Comparison of ENCODE assay signal across 31 cellular contexts in genomic region chr11:17642370-17642769, GRCh38.
"Had no signal": no experiment of that assay in that cellular context is flagged by ENCODE, and none has a peak within 500 bp of the region (broad histone marks: within the 10 kb centered on the region; RNA-seq: fewer than 3 reads in every experiment).

No MANE protein-coding gene starts in this region.

- H3K27ac Mint-ChIP-seq: activated naive CD4-positive, alpha-beta T cell treated with anti-CD3 and anti-CD28 coated beads, Interleukin-2, amount 50 U/mL, for 72 hours; activated T-cell treated with anti-CD3 and anti-CD28 coated beads, Interleukin-2, amount 50 U/mL, for 72 hours; dendritic cell treated with granulocyte-macrophage colony-stimulating factor and Interleukin-4, amounts not matched to agents 40 ng/mL and 50 ng/mL, for 4 days; endodermal cell; natural killer cell treated with Interleukin-12 subunit alpha and Interleukin-12 subunit beta and Interleukin-15 and Interleukin-18, amount 100 ng/mL, for 72 hours; progenitor cell of endocrine pancreas; stimulated activated naive CD8-positive, alpha-beta T cell treated with anti-CD3 and anti-CD28 coated beads, Interleukin-15, amount 100 ng/mL, for 72 hours; T-helper 17 cell; WTC11 had no signal

- H3K27me3 ChIP-seq: gastrocnemius medialis, upper lobe of left lung, vagina had no signal

- H3K36me3 ChIP-seq: breast epithelium, esophagus squamous epithelium, gastrocnemius medialis, left lung, neutrophil, upper lobe of left lung, vagina had no signal

- H3K4me3 Mint-ChIP-seq: activated T-cell treated with anti-CD3 and anti-CD28 coated beads, Interleukin-2, amount 50 U/mL, for 72 hours; central memory CD8-positive, alpha-beta T cell; dendritic cell treated with granulocyte-macrophage colony-stimulating factor and Interleukin-4, amounts not matched to agents 40 ng/mL and 50 ng/mL, for 4 days; endodermal cell; natural killer cell treated with Interleukin-12 subunit alpha and Interleukin-12 subunit beta and Interleukin-15 and Interleukin-18, amount 100 ng/mL, for 72 hours; stimulated activated naive CD8-positive, alpha-beta T cell treated with anti-CD3 and anti-CD28 coated beads, Interleukin-15, amount 100 ng/mL, for 72 hours; T-helper 17 cell; WTC11 had no signal

- H3K27ac ChIP-seq: breast epithelium, esophagus squamous epithelium, gastrocnemius medialis, left lung, neutrophil, skin epidermis, upper lobe of left lung, vagina had no signal

- H3K4me1 ChIP-seq: breast epithelium, esophagus squamous epithelium, gastrocnemius medialis, left lung, upper lobe of left lung, vagina had no signal

- H3K36me3 Mint-ChIP-seq: activated naive CD4-positive, alpha-beta T cell treated with anti-CD3 and anti-CD28 coated beads, Interleukin-2, amount 50 U/mL, for 72 hours; natural killer cell treated with Interleukin-12 subunit alpha and Interleukin-12 subunit beta and Interleukin-15 and Interleukin-18, amount 100 ng/mL, for 72 hours; WTC11 had no signal

- H3K4me1 Mint-ChIP-seq: central memory CD8-positive, alpha-beta T cell; endodermal cell; stimulated activated naive CD8-positive, alpha-beta T cell treated with anti-CD3 and anti-CD28 coated beads, Interleukin-15, amount 100 ng/mL, for 72 hours; T-helper 17 cell had no signal

- H3K9me3 ChIP-seq: breast epithelium, esophagus squamous epithelium, gastrocnemius medialis, left lung, mucosa of descending colon, neutrophil, upper lobe of left lung, vagina had no signal

- ATAC-seq: activated naive CD4-positive, alpha-beta T cell treated with anti-CD3 and anti-CD28 coated beads, Interleukin-2, amount 50 U/mL, for 72 hours; activated T-cell treated with anti-CD3 and anti-CD28 coated beads, Interleukin-2, amount 50 U/mL, for 72 hours; gastrocnemius medialis; left lung; mucosa of descending colon; natural killer cell treated with Interleukin-12 subunit alpha and Interleukin-12 subunit beta and Interleukin-15 and Interleukin-18, amount 100 ng/mL, for 72 hours; sciatic nerve; stimulated activated naive CD8-positive, alpha-beta T cell treated with anti-CD3 and anti-CD28 coated beads, Interleukin-15, amount 100 ng/mL, for 72 hours; T-helper 17 cell; WTC11 had no signal

- H3K4me3 ChIP-seq: breast epithelium, esophagus squamous epithelium, gastrocnemius medialis, left lung, lung, mucosa of descending colon, skin epidermis, upper lobe of left lung, vagina had no signal

- FAIRE-seq: islet of Langerhans had no signal

- DNase-seq: activated CD4-positive, alpha-beta T cell treated with anti-CD3 and anti-CD28 coated beads for 1 hour; activated naive CD4-positive, alpha-beta T cell; activated T-cell treated with anti-CD3 and anti-CD28 coated beads for 4 hours; activated T-cell treated with anti-CD3 and anti-CD28 coated beads, Interleukin-2, amount 50 U/mL, for 72 hours; esophagus squamous epithelium; gastrocnemius medialis; glutamatergic neuron; mesendoderm; mucosa of descending colon; stimulated activated CD4-positive, alpha-beta T cell treated with anti-CD3 and anti-CD28 coated beads, Interleukin-12 subunit alpha, Interleukin-12 subunit beta, amount 100 ng/mL, for 4 hours; stimulated activated CD4-positive, alpha-beta T cell treated with anti-CD3 and anti-CD28 coated beads, Interleukin-4, amount 100 ng/mL, for 1 hour; stimulated activated naive CD8-positive, alpha-beta T cell treated with anti-CD3 and anti-CD28 coated beads, Interleukin-15, amount 100 ng/mL, for 72 hours; substantia nigra; T-helper 17 cell; T1000 had no signal

- H3K9me3 Mint-ChIP-seq: activated naive CD4-positive, alpha-beta T cell treated with anti-CD3 and anti-CD28 coated beads, Interleukin-2, amount 50 U/mL, for 72 hours; activated T-cell treated with anti-CD3 and anti-CD28 coated beads, Interleukin-2, amount 50 U/mL, for 72 hours; dendritic cell treated with granulocyte-macrophage colony-stimulating factor and Interleukin-4, amounts not matched to agents 40 ng/mL and 50 ng/mL, for 4 days; endodermal cell; natural killer cell treated with Interleukin-12 subunit alpha and Interleukin-12 subunit beta and Interleukin-15 and Interleukin-18, amount 100 ng/mL, for 72 hours; WTC11 had no signal
